In the genomic region with DNA sequence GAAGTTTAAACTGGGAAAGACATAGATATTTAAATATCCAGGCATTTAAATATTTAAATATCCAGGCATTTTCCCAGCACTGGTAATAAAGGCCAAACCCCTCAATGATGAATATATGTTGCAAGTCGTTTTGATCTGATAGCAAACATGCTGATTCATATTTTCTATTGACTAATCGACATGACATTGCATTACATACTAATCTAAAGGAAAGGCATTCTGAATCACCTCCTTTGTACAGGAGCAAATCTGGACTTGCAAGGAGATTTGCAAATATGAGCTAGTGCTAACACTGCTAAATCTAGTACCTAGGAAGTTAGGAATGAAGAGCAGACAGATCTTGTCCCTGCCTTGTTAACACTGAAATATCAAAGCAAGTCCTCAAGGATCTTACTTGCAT, we compare ENCODE assay signal across 21 cellular contexts.
A peak's percentile ranks its signal among the peaks of the same experiment; 100 is the strongest.
DNase-seq lines count a peak whose midpoint lies in the region; ATAC-seq, FAIRE-seq and TF ChIP-seq lines count a peak whose summit lies in the region.
"Had no signal": no experiment of that assay in that cellular context is flagged by ENCODE, and none has a peak within 500 bp of the region (broad histone marks: within the 10 kb centered on the region; RNA-seq: fewer than 3 reads in every experiment).

No MANE protein-coding gene starts in this region.

- H3K9ac ChIP-seq in HCT116 (ENCODE audit: low read length) = no peak overlapping the region
- H3K9ac ChIP-seq in endothelial cell of umbilical vein (replicated peaks; ENCODE audit: extremely low read depth, insufficient read depth, low read length) = peak overlapping the region; percentile 55
- H3K9ac ChIP-seq: KMS-11 had no signal

- H3K9me3 ChIP-seq in HCT116 (ENCODE audit: control insufficient read depth in 1 of 2, insufficient read depth in 1 of 2, low read depth in 1 of 2, low read length in 2 of 2) (no peaks in the 10 kb centered on the region), PC-9 (ENCODE audit: insufficient read depth, low read depth) (no peaks in the 10 kb centered on the region), endothelial cell of umbilical vein (replicated peaks; ENCODE audit: control insufficient read depth, insufficient read depth, low read length) (no peaks in the 10 kb centered on the region)
- H3K9me3 ChIP-seq: left lung, vagina had no signal

- TF ChIP-seq RAD21 in HCT116 (IDR thresholded peaks at IDR 0.05; ENCODE audit: low read depth) = no peak

- WGBS in lower leg skin, 2 donors = 39 to 56% methylated on average over 2 of the region's 2 CpGs

- FAIRE-seq in endothelial cell of umbilical vein (lab: Jason Lieb, UNC) = peak; percentile 24

- TF ChIP-seq CTCF in HCT116 (IDR thresholded peaks at IDR 0.05 in 2 of 3, conservative IDR thresholded peaks at IDR 0.05 in 1 of 3; ENCODE audit: borderline replicate concordance in 1 of 3, insufficient read depth in 1 of 3, low read depth in 2 of 3, low read length in 2 of 3) (no peak), PC-9 (conservative IDR thresholded peaks at IDR 0.05) (no peak), endothelial cell of umbilical vein (IDR thresholded peaks at IDR 0.05; ENCODE audit: extremely low read depth in 1 of 2, insufficient read depth in 1 of 2, low read depth in 1 of 2, low read length in 2 of 2) (no peak), lower leg skin (IDR thresholded peaks at IDR 0.05) (no peak)

- H3K4me3 ChIP-seq in HCT116 (replicated peaks in 1 of 2; ENCODE audit: low read depth in 1 of 2, low read length in 2 of 2) = no peak overlapping the region
- H3K4me3 ChIP-seq in PC-9 = no peak overlapping the region
- no peak overlapping the region for H3K4me3 ChIP-seq in endothelial cell of umbilical vein (replicated peaks in 1 of 3; ENCODE audit: insufficient read depth in 1 of 3, low read depth in 1 of 3, low read length in 3 of 3)
- no peak overlapping the region for H3K4me3 ChIP-seq in skeletal muscle cell (ENCODE audit: low read depth, low read length)
- H3K4me3 ChIP-seq in lower leg skin (ENCODE audit: low read depth, poor library complexity, severe bottlenecking) = no peak overlapping the region
- H3K4me3 ChIP-seq: cardiac muscle cell, left lung, vagina had no signal

- H2AFZ ChIP-seq in HCT116 (ENCODE audit: low read depth, low read length, poor library complexity, severe bottlenecking) (peak overlapping the region; percentile 26), PC-9 (no peak overlapping the region), endothelial cell of umbilical vein (ENCODE audit: low read depth, low read length) (peak overlapping the region; percentile 69)

- BruUV-seq in HCT116 (replicated peaks; lab: Mats Ljungman, UMichigan) = no TSS peak
- no TSS peak for BruUV-seq in PC-9 (replicated peaks; lab: Mats Ljungman, UMichigan)
- BruUV-seq in endothelial cell of umbilical vein (replicated peaks; lab: Mats Ljungman, UMichigan) = no TSS peak

- H4K20me1 ChIP-seq in HCT116 (ENCODE audit: insufficient read depth) (no peaks in the 10 kb centered on the region), PC-9 (ENCODE audit: insufficient read depth) (no peaks in the 10 kb centered on the region), endothelial cell of umbilical vein (replicated peaks; ENCODE audit: control insufficient read depth, extremely low read depth, insufficient read depth, low read length) (no peaks in the 10 kb centered on the region)

- RAD21 ChIA-PET in HCT116 (lab: Charles Lee; ENCODE audit: low non-redundant PET in 1 of 2, low total read pairs in 2 of 2, uncharacterized antibody in 2 of 2, unreplicated experiment in 2 of 2) = interaction anchor here (0.8 to 1.7 kb wide), 5 partner anchors 56 to 646 kb away, joined by 3 to 10 read pairs (median 4); no protein-coding TSS in a partner anchor

- H3K4me1 ChIP-seq in HCT116 (ENCODE audit: control insufficient read depth in 1 of 2, insufficient read depth in 2 of 2, low read length in 2 of 2) (no peaks in the 10 kb centered on the region), PC-9 (replicated peaks; ENCODE audit: insufficient read depth) (peaks cover 11% of the 10 kb centered on the region), endothelial cell of umbilical vein (ENCODE audit: control insufficient read depth, extremely low read depth, insufficient read depth, low read length) (peaks cover 35% of the 10 kb centered on the region)
- H3K4me1 ChIP-seq: left lung had no signal

- peaks cover 3% of the 10 kb centered on the region; the same call in 1 of the 2 replicates for H3F3A ChIP-seq in PC-9 (ENCODE audit: insufficient read depth, low read depth)

- H3K9me2 ChIP-seq in HCT116 (ENCODE audit: insufficient read depth) = no peaks in the 10 kb centered on the region
- H3K9me2 ChIP-seq in PC-9 (ENCODE audit: insufficient read depth) = no peaks in the 10 kb centered on the region

- H3K36me3 ChIP-seq in HCT116 (ENCODE audit: control insufficient read depth in 1 of 2, insufficient read depth in 2 of 2, low read length in 2 of 2) (no peaks in the 10 kb centered on the region), PC-9 (ENCODE audit: low read depth) (no peaks in the 10 kb centered on the region), endothelial cell of umbilical vein (ENCODE audit: control insufficient read depth in 2 of 2, extremely low read depth in 1 of 2, insufficient read depth in 2 of 2, low read length in 2 of 2) (no peaks in the 10 kb centered on the region)
- H3K36me3 ChIP-seq: cardiac muscle cell, left lung, vagina had no signal

- H3K27ac ChIP-seq in HCT116 (ENCODE audit: low read depth, low read length) = no peak overlapping the region
- peak overlapping the region; percentile 54 for H3K27ac ChIP-seq in PC-9
- H3K27ac ChIP-seq in endothelial cell of umbilical vein (ENCODE audit: insufficient read depth, low read depth, low read length) = peak overlapping the region; percentile 76
- H3K27ac ChIP-seq: cardiac muscle cell, KMS-11, left lung, VCaP had no signal

- H3K79me2 ChIP-seq in HCT116 (ENCODE audit: insufficient read depth, low read length) (no peaks in the 10 kb centered on the region), PC-9 (ENCODE audit: low read depth) (no peaks in the 10 kb centered on the region), endothelial cell of umbilical vein (ENCODE audit: control insufficient read depth, insufficient read depth, low read length) (no peaks in the 10 kb centered on the region)

- intact Hi-C loops in HCT116 (cut with micrococcal nuclease) = loop anchor here (1.0 to 10.0 kb wide), 8 partner anchors 55 to 646 kb away; no protein-coding TSS in a partner anchor
- intact Hi-C loops in PC-9 (cut with micrococcal nuclease; ENCODE audit: unreplicated experiment) = loop anchor here (1.0 to 10.0 kb wide), 9 partner anchors 55 to 910 kb away; no protein-coding TSS in a partner anchor
- intact Hi-C loops in endothelial cell of umbilical vein (cut with micrococcal nuclease) = loop anchor here (1.0 to 10.0 kb wide), 9 partner anchors 55 to 880 kb away; partner anchors contain the start of gene SLC7A11
- intact Hi-C loops in lower leg skin (cut with DNase I; ENCODE audit: low total_unique reads) = loop anchor here (10.0 kb wide), 1 partner anchor 650 kb away; no protein-coding TSS in a partner anchor

- dilution Hi-C loops in endothelial cell of umbilical vein (cut with MboI; ENCODE audit: extremely low pct_ligation_motif_present, low sequenced_read_pairs) = no loop called here

- ATAC-seq in HCT116 = no peak

- in situ Hi-C loops in KBM-7 (cut with MboI; ENCODE audit: low pct_unique_long_range_greater_than_20kb, low sequenced_read_pairs) = no loop called here

- H3K27me3 ChIP-seq in HCT116 (ENCODE audit: insufficient read depth, low read length) (no peaks in the 10 kb centered on the region), PC-9 (ENCODE audit: insufficient read depth, low read depth) (no peaks in the 10 kb centered on the region), endothelial cell of umbilical vein (ENCODE audit: control insufficient read depth in 2 of 2, insufficient read depth in 2 of 2, low read length in 2 of 2) (no peaks in the 10 kb centered on the region)
- H3K27me3 ChIP-seq: cardiac muscle cell, left lung, vagina had no signal

- no peaks in the 10 kb centered on the region for H3K9me1 ChIP-seq in endothelial cell of umbilical vein (replicated peaks; ENCODE audit: control insufficient read depth, extremely low read depth, insufficient read depth, low read length)

- TF ChIP-seq POLR2A in HCT116 (IDR thresholded peaks at IDR 0.05; ENCODE audit: borderline replicate concordance, extremely low read depth, insufficient read depth, insufficient read length) (no peak), endothelial cell of umbilical vein (IDR thresholded peaks at IDR 0.05; ENCODE audit: low read depth, low read length) (no peak), lower leg skin (IDR thresholded peaks at IDR 0.05) (no peak)

- POLR2A ChIA-PET in HCT116 (lab: Charles Lee) (interaction anchor here (1.6 kb wide), 1 partner anchor 56 kb away, joined by 4 read pairs; no protein-coding TSS in a partner anchor), PC-9 (lab: Charles Lee; ENCODE audit: unreplicated experiment) (no interaction called here), endothelial cell of umbilical vein (lab: Charles Lee) (interaction anchor here (0.9 to 1.4 kb wide), 2 partner anchors 21 to 55 kb away, joined by 3 to 4 read pairs; no protein-coding TSS in a partner anchor)

- CTCF ChIA-PET in HCT116 (lab: Charles Lee) = interaction anchor here (0.7 to 3.2 kb wide), 15 partner anchors 9 to 911 kb away, joined by 3 to 40 read pairs (median 8); no protein-coding TSS in a partner anchor
- CTCF ChIA-PET in PC-9 (lab: Charles Lee) = interaction anchor here (0.8 to 2.3 kb wide), 4 partner anchors 56 to 836 kb away, joined by 3 to 17 read pairs (median 6); no protein-coding TSS in a partner anchor
- CTCF ChIA-PET in endothelial cell of umbilical vein (lab: Charles Lee) = interaction anchor here (0.7 to 7.0 kb wide), 35 partner anchors 10 to 903 kb away, joined by 3 to 309 read pairs (median 6); no protein-coding TSS in a partner anchor

- DNase-seq in HCT116 (ENCODE audit: low read depth, low spot score) (no peak), PC-9 (peak in 1 of 2 experiments; percentile 75), endothelial cell of umbilical vein (ENCODE audit: low read depth, low spot score) (peak; percentile 67), skeletal muscle cell (ENCODE audit: low read depth) (peak; percentile 70), KBM-7 (no peak), NCI-H82 (lab: John Stamatoyannopoulos, UW) (no peak), lower leg skin (ENCODE audit: low spot score in 2 of 2) (no peak)
- DNase-seq in stimulated activated CD4-positive, alpha-beta T cell treated with anti-CD3 and anti-CD28 coated beads, Interleukin-12 subunit alpha, Interleukin-12 subunit beta, amount 100 ng/mL, for 4 hours = no peak
- DNase-seq: activated naive CD4-positive, alpha-beta T cell treated with anti-CD3 and anti-CD28 coated beads, Interleukin-2, amount 10 ng/mL, durations not matched to agents 7 days and 5 days; CD4-positive, CD25-positive, alpha-beta regulatory T cell; endodermal cell; naive thymus-derived CD4-positive, alpha-beta T cell; NCI-H1930; retina; SHP77 treated with DMSO at 0.1 percent for 48 hours; stimulated activated naive B cell treated with anti-CD40 and anti-IgM and Interleukin-4, amounts not matched to agents 10 μg/mL and 1 μg/mL and 100 μg/mL, for 72 hours had no signal

- H3K4me2 ChIP-seq in HCT116 (ENCODE audit: low read length) (no peak overlapping the region), PC-9 (peak overlapping the region; percentile 34), endothelial cell of umbilical vein (ENCODE audit: insufficient read depth, low read length) (peak overlapping the region; percentile 59)
- H3K4me2 ChIP-seq: KMS-11 had no signal

Comparison
In these comparisons a context has a peak if more than half of its experiments do, and no peak if none do; other contexts are left out.
1. DNase-seq: peak in endothelial cell of umbilical vein (single experiment) and skeletal muscle cell (single experiment); none in HCT116 (single experiment), KBM-7 (single experiment), stimulated activated CD4-positive, alpha-beta T cell treated with anti-CD3 and anti-CD28 coated beads, Interleukin-12 subunit alpha, Interleukin-12 subunit beta, amount 100 ng/mL, for 4 hours (single experiment), NCI-H82 (single experiment) and lower leg skin (0 of 2).